12 cellular contexts compared by ENCODE assay signal in genomic region chr12:28550757-28551381, GRCh38.
DNase-seq lines count a peak whose midpoint lies in the region; ATAC-seq and TF ChIP-seq lines count a peak whose summit lies in the region.
"Had no signal": no experiment of that assay in that cellular context is flagged by ENCODE, and none has a peak within 500 bp of the region (broad histone marks: within the 10 kb centered on the region; RNA-seq: fewer than 3 reads in every experiment).

No MANE protein-coding gene starts in this region.

- TF ChIP-seq EP300 in gastroesophageal sphincter (IDR thresholded peaks at IDR 0.05): no peak
- TF ChIP-seq EP300 in suprapubic skin (IDR thresholded peaks at IDR 0.05): no peak
- no peak for TF ChIP-seq EP300 in upper lobe of left lung (IDR thresholded peaks at IDR 0.05)

- H3K27ac ChIP-seq in gastroesophageal sphincter (peak overlapping the region in 3 of 4 donors; percentile 36 to 50 (median 39)), suprapubic skin (peak overlapping the region; percentile 12), upper lobe of left lung (no peak overlapping the region), aorta (ENCODE audit: low read depth in 1 of 2, low read length in 2 of 2) (peak overlapping the region in 1 of 2 donors; percentile 22)
- H3K27ac ChIP-seq: SJCRH30 had no signal

- CTCF ChIA-PET in activated CD4-positive, alpha-beta T cell treated with anti-CD3 and anti-CD28 coated beads for 36 hours (lab: Charles Lee): interaction anchor here (0.6 kb wide), 2 partner anchors 9 to 405 kb away, joined by 3 read pairs; no protein-coding TSS in a partner anchor

- 6 to 22% methylated on average over 4 of the region's 4 CpGs for WGBS in gastroesophageal sphincter (ENCODE audit: low coverage in 1 of 2), 2 donors
- 50% methylated on average over 4 of the region's 4 CpGs for WGBS in suprapubic skin
- WGBS in upper lobe of left lung, 2 donors: 76 to 81% methylated on average over 4 of the region's 4 CpGs
- 0 to 5% methylated on average over 4 of the region's 4 CpGs for WGBS in aorta, 2 donors

- intact Hi-C loops in activated CD4-positive, alpha-beta T cell treated with anti-CD3 and anti-CD28 coated beads for 36 hours (cut with DNase I, micrococcal nuclease): no loop called here
- intact Hi-C loops in aorta (cut with DNase I): no loop called here

- H3K4me3 ChIP-seq in gastroesophageal sphincter: no peak overlapping the region
- no peak overlapping the region for H3K4me3 ChIP-seq in suprapubic skin
- no peak overlapping the region for H3K4me3 ChIP-seq in upper lobe of left lung
- H3K4me3 ChIP-seq in aorta (ENCODE audit: low read length in 2 of 2): no peak overlapping the region
- H3K4me3 ChIP-seq: SJCRH30 had no signal

- no peak for DNase-seq in activated CD4-positive, alpha-beta T cell treated with anti-CD3 and anti-CD28 coated beads for 36 hours
- DNase-seq in activated CD4-positive, alpha-beta T cell treated with anti-CD3 and anti-CD28 coated beads, Interleukin-2, amount 50 U/mL, for 4 hours: no peak
- no peak for DNase-seq in suprapubic skin (ENCODE audit: low spot score in 2 of 2)
- DNase-seq in upper lobe of left lung: no peak
- DNase-seq in activated naive CD4-positive, alpha-beta T cell (lab: John Stamatoyannopoulos, UW): no peak
- no peak for DNase-seq in aorta
- DNase-seq: 8988T; naive thymus-derived CD8-positive, alpha-beta T cell; NCI-H2227 treated with DMSO at 0.1 percent for 48 hours; SJCRH30 had no signal

- H3K36me3 ChIP-seq in gastroesophageal sphincter: no peaks in the 10 kb centered on the region
- H3K36me3 ChIP-seq in suprapubic skin: no peaks in the 10 kb centered on the region
- no peaks in the 10 kb centered on the region for H3K36me3 ChIP-seq in upper lobe of left lung
- no peaks in the 10 kb centered on the region for H3K36me3 ChIP-seq in aorta (ENCODE audit: control insufficient read depth in 1 of 2, insufficient read depth in 2 of 2, low read length in 1 of 2)

- no peak overlapping the region for H3K27ac Mint-ChIP-seq in activated CD4-positive, alpha-beta T cell treated with anti-CD3 and anti-CD28 coated beads for 36 hours
- H3K27ac Mint-ChIP-seq in activated T-helper 17 cell treated with anti-CD3 and anti-CD28 coated beads, Interleukin-2, amount 50 U/mL, for 72 hours: peak overlapping the region; percentile 66
- H3K27ac Mint-ChIP-seq: naive thymus-derived CD8-positive, alpha-beta T cell had no signal

- TF ChIP-seq CTCF in gastroesophageal sphincter (IDR thresholded peaks at IDR 0.05) (no peak), suprapubic skin (IDR thresholded peaks at IDR 0.05) (no peak), upper lobe of left lung (IDR thresholded peaks at IDR 0.05) (no peak)

- H3K9me3 Mint-ChIP-seq in activated CD4-positive, alpha-beta T cell treated with anti-CD3 and anti-CD28 coated beads for 36 hours (ENCODE audit: low read depth): no peaks in the 10 kb centered on the region
- H3K9me3 Mint-ChIP-seq in activated T-helper 17 cell treated with anti-CD3 and anti-CD28 coated beads, Interleukin-2, amount 50 U/mL, for 72 hours: no peaks in the 10 kb centered on the region
- H3K9me3 Mint-ChIP-seq: naive thymus-derived CD8-positive, alpha-beta T cell had no signal

- peak; percentile 57 for ATAC-seq in activated CD4-positive, alpha-beta T cell treated with anti-CD3 and anti-CD28 coated beads for 36 hours
- ATAC-seq in activated T-helper 17 cell treated with anti-CD3 and anti-CD28 coated beads, Interleukin-2, amount 50 U/mL, for 72 hours (replicated peaks): peak; percentile 79
- ATAC-seq in gastroesophageal sphincter (no peak), upper lobe of left lung (ENCODE audit: low FRiP score in 2 of 2) (no peak), aorta (ENCODE audit: low FRiP score) (no peak)
- ATAC-seq: naive thymus-derived CD8-positive, alpha-beta T cell had no signal

- no peak for TF ChIP-seq POLR2A in gastroesophageal sphincter (IDR thresholded peaks at IDR 0.05)
- TF ChIP-seq POLR2A in suprapubic skin (IDR thresholded peaks at IDR 0.05): no peak
- no peak for TF ChIP-seq POLR2A in upper lobe of left lung (IDR thresholded peaks at IDR 0.05)

- peaks cover 0 to 55% (median 2%) of the 10 kb centered on the region in 3 donors for H3K4me1 ChIP-seq in gastroesophageal sphincter
- peaks cover 4% of the 10 kb centered on the region for H3K4me1 ChIP-seq in suprapubic skin
- H3K4me1 ChIP-seq in upper lobe of left lung: no peaks in the 10 kb centered on the region
- peaks cover 4 to 7% of the 10 kb centered on the region in 2 donors for H3K4me1 ChIP-seq in aorta (ENCODE audit: control insufficient read depth in 1 of 2, insufficient read depth in 2 of 2, low read length in 2 of 2)
- H3K4me1 ChIP-seq: SJCRH30 had no signal

- H3K27me3 ChIP-seq in gastroesophageal sphincter (no peaks in the 10 kb centered on the region), suprapubic skin (no peaks in the 10 kb centered on the region), upper lobe of left lung (no peaks in the 10 kb centered on the region), aorta (ENCODE audit: control insufficient read depth in 1 of 2, insufficient read depth in 2 of 2, low read length in 1 of 2) (no peaks in the 10 kb centered on the region)
- H3K27me3 ChIP-seq: SJCRH30 had no signal

- no peaks in the 10 kb centered on the region for H3K27me3 Mint-ChIP-seq in activated CD4-positive, alpha-beta T cell treated with anti-CD3 and anti-CD28 coated beads for 36 hours
- no peaks in the 10 kb centered on the region for H3K27me3 Mint-ChIP-seq in activated T-helper 17 cell treated with anti-CD3 and anti-CD28 coated beads, Interleukin-2, amount 50 U/mL, for 72 hours
- H3K27me3 Mint-ChIP-seq: naive thymus-derived CD8-positive, alpha-beta T cell had no signal

- H3K36me3 Mint-ChIP-seq in activated CD4-positive, alpha-beta T cell treated with anti-CD3 and anti-CD28 coated beads for 36 hours (ENCODE audit: low read depth): peaks cover 3% of the 10 kb centered on the region
- H3K36me3 Mint-ChIP-seq in activated T-helper 17 cell treated with anti-CD3 and anti-CD28 coated beads, Interleukin-2, amount 50 U/mL, for 72 hours (ENCODE audit: low read depth): peaks cover 15% of the 10 kb centered on the region

- no peak overlapping the region for H3K4me3 Mint-ChIP-seq in activated CD4-positive, alpha-beta T cell treated with anti-CD3 and anti-CD28 coated beads for 36 hours
- H3K4me3 Mint-ChIP-seq in activated T-helper 17 cell treated with anti-CD3 and anti-CD28 coated beads, Interleukin-2, amount 50 U/mL, for 72 hours: no peak overlapping the region
- H3K4me3 Mint-ChIP-seq: naive thymus-derived CD8-positive, alpha-beta T cell had no signal

- H3K4me1 Mint-ChIP-seq in activated CD4-positive, alpha-beta T cell treated with anti-CD3 and anti-CD28 coated beads for 36 hours: peaks cover 10% of the 10 kb centered on the region
- peaks cover 16% of the 10 kb centered on the region for H3K4me1 Mint-ChIP-seq in activated T-helper 17 cell treated with anti-CD3 and anti-CD28 coated beads, Interleukin-2, amount 50 U/mL, for 72 hours
- H3K4me1 Mint-ChIP-seq: naive thymus-derived CD8-positive, alpha-beta T cell had no signal

- POLR2A ChIA-PET in activated CD4-positive, alpha-beta T cell treated with anti-CD3 and anti-CD28 coated beads for 36 hours (lab: Charles Lee): interaction anchor here (0.7 kb wide), 1 partner anchor 552 kb away, joined by 6 read pairs; no protein-coding TSS in a partner anchor

- H3K9me3 ChIP-seq in gastroesophageal sphincter (no peaks in the 10 kb centered on the region), suprapubic skin (no peaks in the 10 kb centered on the region), upper lobe of left lung (no peaks in the 10 kb centered on the region), aorta (ENCODE audit: control insufficient read depth, low read length) (no peaks in the 10 kb centered on the region)
- H3K9me3 ChIP-seq: SJCRH30 had no signal

Comparison
In these comparisons a context has a peak if more than half of its experiments do, and no peak if none do; other contexts are left out.
1. ATAC-seq: peak in activated CD4-positive, alpha-beta T cell treated with anti-CD3 and anti-CD28 coated beads for 36 hours (single experiment) and activated T-helper 17 cell treated with anti-CD3 and anti-CD28 coated beads, Interleukin-2, amount 50 U/mL, for 72 hours (single experiment); none in gastroesophageal sphincter (single experiment), upper lobe of left lung (0 of 2) and aorta (single experiment).
2. H3K27ac ChIP-seq: peak in gastroesophageal sphincter (3 of 4) and suprapubic skin (single experiment); none in upper lobe of left lung (0 of 4).